In genomic region chr6:2807342-2808090, GRCh38 we compare ENCODE assay signal across 19 cellular contexts. TPM values are rescaled to one million over a fixed set of nuclear protein-coding genes. Genes with fewer than 3 reads are reported as not detected.
DNase-seq lines count a peak whose midpoint lies in the region; ATAC-seq and TF ChIP-seq lines count a peak whose summit lies in the region.
"Had no signal": no experiment of that assay in that cellular context is flagged by ENCODE, and none has a peak within 500 bp of the region (broad histone marks: within the 10 kb centered on the region; RNA-seq: fewer than 3 reads in every experiment).

No MANE protein-coding gene starts in this region.

- no peak for TF ChIP-seq POLR2A in vagina (IDR thresholded peaks at IDR 0.05)

- DNase-seq in left cardiac atrium (peak; percentile 67), Right ventricle myocardium inferior (ENCODE audit: missing footprints) (no peak), fibroblast of the aortic adventitia (ENCODE audit: low read depth) (peak; percentile 53), lower lobe of right lung (no peak), vagina (ENCODE audit: extremely low spot score in 2 of 2) (no peak), SK-N-DZ (ENCODE audit: low spot score) (no peak)
- DNase-seq: ACHN; activated effector memory CD4-positive, alpha-beta T cell treated with anti-CD3 and anti-CD28 coated beads, Interleukin-2, amount 50 U/mL, for 16 hours; COR-L47; effector CD4-positive, alpha-beta T cell; MM.1S; NCI-H2227 treated with DMSO at 0.1 percent for 48 hours; PC-9; small intestine; stimulated activated naive CD4-positive, alpha-beta T cell had no signal

- intact Hi-C loops in left cardiac atrium (cut with DNase I), result no loop called here
- intact Hi-C loops in Right ventricle myocardium inferior (cut with DNase I), result no loop called here
- intact Hi-C loops in lower lobe of right lung (cut with DNase I), result no loop called here
- intact Hi-C loops in vagina (cut with DNase I), result no loop called here

- H3K4me3 ChIP-seq in fibroblast of the aortic adventitia (ENCODE audit: low read depth, low read length) (no peak overlapping the region), lower lobe of right lung (no peak overlapping the region), vagina (no peak overlapping the region)
- H3K4me3 ChIP-seq: PC-9 had no signal

- no peaks in the 10 kb centered on the region for H3K9me3 ChIP-seq in lower lobe of right lung
- H3K9me3 ChIP-seq in vagina, result no peaks in the 10 kb centered on the region
- H3K9me3 ChIP-seq: ascending aorta had no signal

- H3K4me1 ChIP-seq in lower lobe of right lung, result peaks cover 21% of the 10 kb centered on the region
- peaks cover 10% of the 10 kb centered on the region for H3K4me1 ChIP-seq in vagina

- ATAC-seq in left cardiac atrium (peak in 1 of 2 donors; percentile 50), Right ventricle myocardium inferior (no peak), lower lobe of right lung (no peak), HG03045 (IDR thresholded peaks at IDR 0.05; ENCODE audit: unreplicated experiment) (no peak), HG02759 (IDR thresholded peaks at IDR 0.05; ENCODE audit: unreplicated experiment) (no peak)

- no peak for TF ChIP-seq CTCF in fibroblast of the aortic adventitia (IDR thresholded peaks at IDR 0.05; ENCODE audit: insufficient read depth, low read length)
- no peak for TF ChIP-seq CTCF in lower lobe of right lung (IDR thresholded peaks at IDR 0.05)
- TF ChIP-seq CTCF in vagina (IDR thresholded peaks at IDR 0.05), result no peak

- H3K27me3 ChIP-seq in lower lobe of right lung (ENCODE audit: low read depth) (no peaks in the 10 kb centered on the region), vagina (no peaks in the 10 kb centered on the region)
- H3K27me3 ChIP-seq: ascending aorta had no signal

- H3K36me3 ChIP-seq in lower lobe of right lung, result no peaks in the 10 kb centered on the region
- H3K36me3 ChIP-seq in vagina, result no peaks in the 10 kb centered on the region
- H3K36me3 ChIP-seq: ascending aorta had no signal

- H3K27ac ChIP-seq in lower lobe of right lung (peak overlapping the region; percentile 57), vagina (peak overlapping the region; percentile 15)
- H3K27ac ChIP-seq: VCaP had no signal

RNA-seq across cellular contexts. Expression of gene SERPINB1, which starts 34.1 kb away (rescaled TPM):
- total RNA-seq in left cardiac atrium (10 to 100 TPM; 27.5 to 39.2 TPM), Right ventricle myocardium inferior (27.5 TPM), fibroblast of the aortic adventitia (ENCODE audit: low replicate concordance) (8.6 and 22.1 TPM in 2 replicates), lower lobe of right lung (125 TPM), vagina (38.1 TPM)
- polyA plus RNA-seq in SK-N-DZ (2014; cell fraction: cytosol; rRNA removed), result 13.6 and 22.3 TPM in 2 replicates
- 8.4 and 12.0 TPM in 2 replicates for polyA plus RNA-seq in SK-N-DZ (2014; cell fraction: nucleus; rRNA removed)

RNA-seq across cellular contexts. Expression of gene WRNIP1, which starts 42.3 kb away (rescaled TPM):
- total RNA-seq in left cardiac atrium (10 to 100 TPM; 34.8 to 36.9 TPM), Right ventricle myocardium inferior (40.8 TPM), fibroblast of the aortic adventitia (ENCODE audit: low replicate concordance) (25.8 and 29.4 TPM in 2 replicates), lower lobe of right lung (45.1 TPM), vagina (50.1 TPM)
- polyA plus RNA-seq in SK-N-DZ (2014; cell fraction: cytosol; rRNA removed), result 60.5 and 67.2 TPM in 2 replicates
- 59.5 and 73.1 TPM in 2 replicates for polyA plus RNA-seq in SK-N-DZ (2014; cell fraction: nucleus; rRNA removed)

RNA-seq across cellular contexts. Expression of gene MYLK4, which starts 56.8 kb away (rescaled TPM):
- total RNA-seq in left cardiac atrium (1 to 10 TPM; 1.6 to 2.6 TPM), Right ventricle myocardium inferior (2.0 TPM), fibroblast of the aortic adventitia (ENCODE audit: low replicate concordance) (0.72 and 0.98 TPM in 2 replicates), lower lobe of right lung (0.56 TPM), vagina (0.74 TPM)
- 0.05 TPM in 1 of 2 replicates, not detected in the other for polyA plus RNA-seq in SK-N-DZ (2014; cell fraction: cytosol; rRNA removed)
- 0.04 and 0.10 TPM in 2 replicates for polyA plus RNA-seq in SK-N-DZ (2014; cell fraction: nucleus; rRNA removed)
- total RNA-seq: ascending aorta had no signal

Comparison
In these comparisons a context has a peak if more than half of its experiments do, and no peak if none do; other contexts are left out.
1. DNase-seq: peak in left cardiac atrium (single experiment) and fibroblast of the aortic adventitia (single experiment); none in Right ventricle myocardium inferior (single experiment), lower lobe of right lung (single experiment), vagina (0 of 2) and SK-N-DZ (single experiment).